21 cellular contexts compared by ENCODE assay signal in the genomic region with DNA sequence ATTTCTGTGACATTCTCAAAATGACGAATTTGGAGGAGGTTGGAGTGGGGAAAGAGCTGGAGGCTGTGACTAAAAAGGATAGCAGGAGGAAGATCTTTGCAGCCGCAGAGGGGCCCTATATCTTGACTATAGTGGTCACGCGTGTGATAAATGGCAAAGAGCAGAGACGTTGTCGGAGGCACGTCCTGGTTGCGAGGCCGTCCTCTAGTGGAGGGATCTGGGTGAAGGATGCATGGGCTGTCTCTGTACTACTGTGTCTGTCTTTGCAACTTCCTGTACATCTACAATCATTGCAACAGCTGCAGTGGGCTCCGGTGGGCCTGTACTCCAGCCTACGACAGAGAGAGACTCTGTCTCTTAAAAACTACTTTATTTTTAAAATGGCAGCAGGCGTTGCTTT.
A peak's percentile ranks its signal among the peaks of the same experiment; 100 is the strongest.
DNase-seq lines count a peak whose midpoint lies in the region; ATAC-seq and TF ChIP-seq lines count a peak whose summit lies in the region.
"Had no signal": no experiment of that assay in that cellular context is flagged by ENCODE, and none has a peak within 500 bp of the region (broad histone marks: within the 10 kb centered on the region; RNA-seq: fewer than 3 reads in every experiment).

No MANE protein-coding gene starts in this region.

- ATAC-seq in Right ventricle myocardium superior (ENCODE audit: poor library complexity), result no peak
- no peak for ATAC-seq in left cardiac atrium
- ATAC-seq in stimulated activated effector memory CD8-positive, alpha-beta T cell treated with anti-CD3 and anti-CD28 coated beads, Interleukin-12 subunit alpha, Interleukin-12 subunit beta, amount 100 ng/mL, for 72 hours, result peak; percentile 9
- ATAC-seq in HG03354 (IDR thresholded peaks at IDR 0.05; ENCODE audit: poor library complexity, severe bottlenecking, unreplicated experiment), result no peak
- ATAC-seq: CD8-positive, alpha-beta T cell; GM12878; HepG2 had no signal

- no peak overlapping the region for H3K4me3 ChIP-seq in Peyer's patch
- H3K4me3 ChIP-seq: A549, GM12878, GM23248 had no signal

- H3K4me3 Mint-ChIP-seq in chondrocyte (ENCODE audit: unreplicated experiment), result no peak overlapping the region
- H3K4me3 Mint-ChIP-seq in stimulated activated effector memory CD8-positive, alpha-beta T cell treated with anti-CD3 and anti-CD28 coated beads, Interleukin-12 subunit alpha, Interleukin-12 subunit beta, amount 100 ng/mL, for 72 hours, result no peak overlapping the region
- H3K4me3 Mint-ChIP-seq: CD8-positive, alpha-beta T cell; IgD-negative memory B cell had no signal

- H3K9me3 Mint-ChIP-seq in chondrocyte (ENCODE audit: low read depth), result peaks cover 3% of the 10 kb centered on the region
- no peaks in the 10 kb centered on the region for H3K9me3 Mint-ChIP-seq in stimulated activated effector memory CD8-positive, alpha-beta T cell treated with anti-CD3 and anti-CD28 coated beads, Interleukin-12 subunit alpha, Interleukin-12 subunit beta, amount 100 ng/mL, for 72 hours
- H3K9me3 Mint-ChIP-seq: CD8-positive, alpha-beta T cell had no signal

- no peaks in the 10 kb centered on the region for H3K9me3 ChIP-seq in Peyer's patch

- TF ChIP-seq CTCF in chondrocyte (IDR thresholded peaks at IDR 0.05), result no peak
- TF ChIP-seq CTCF in Peyer's patch (IDR thresholded peaks at IDR 0.05), result no peak

- H3K27ac Mint-ChIP-seq in chondrocyte (ENCODE audit: unreplicated experiment), result no peak overlapping the region
- no peak overlapping the region for H3K27ac Mint-ChIP-seq in stimulated activated effector memory CD8-positive, alpha-beta T cell treated with anti-CD3 and anti-CD28 coated beads, Interleukin-12 subunit alpha, Interleukin-12 subunit beta, amount 100 ng/mL, for 72 hours
- H3K27ac Mint-ChIP-seq: CD8-positive, alpha-beta T cell; IgD-negative memory B cell had no signal

- DNase-seq in Right ventricle myocardium superior (peak; percentile 12), left cardiac atrium (no peak), chondrocyte (ENCODE audit: low spot score) (peak; percentile 41), Peyer's patch (no peak)
- DNase-seq in stimulated activated effector memory CD8-positive, alpha-beta T cell treated with anti-CD3 and anti-CD28 coated beads, Interleukin-12 subunit alpha, Interleukin-12 subunit beta, amount 100 ng/mL, for 72 hours (ENCODE audit: low spot score in 2 of 2), result no peak
- no peak for DNase-seq in activated naive CD4-positive, alpha-beta T cell treated with anti-CD3 and anti-CD28 coated beads, Interleukin-2, amount 50 U/mL, for 16 hours
- DNase-seq: AML-193; Calu3; CD8-positive, alpha-beta T cell; DMS 273 treated with DMSO at 0.1 percent for 48 hours; DMS53; DND-41; EL; GM23248; HCEC 1CT had no signal

- intact Hi-C loops in Right ventricle myocardium superior (cut with DNase I) (no loop called here), left cardiac atrium (cut with DNase I) (no loop called here)

- no peaks in the 10 kb centered on the region for H3K4me1 ChIP-seq in Peyer's patch
- H3K4me1 ChIP-seq: A549 had no signal

- H3K27me3 ChIP-seq in Peyer's patch, result no peaks in the 10 kb centered on the region

- TF ChIP-seq POLR2A in Peyer's patch (IDR thresholded peaks at IDR 0.05), result no peak

- peaks cover 2% of the 10 kb centered on the region for H3K36me3 Mint-ChIP-seq in chondrocyte (ENCODE audit: low read depth)
- no peaks in the 10 kb centered on the region for H3K36me3 Mint-ChIP-seq in stimulated activated effector memory CD8-positive, alpha-beta T cell treated with anti-CD3 and anti-CD28 coated beads, Interleukin-12 subunit alpha, Interleukin-12 subunit beta, amount 100 ng/mL, for 72 hours
- H3K36me3 Mint-ChIP-seq: CD8-positive, alpha-beta T cell; IgD-negative memory B cell had no signal

- no peaks in the 10 kb centered on the region for H3K4me1 Mint-ChIP-seq in chondrocyte (ENCODE audit: low read depth)
- H3K4me1 Mint-ChIP-seq in stimulated activated effector memory CD8-positive, alpha-beta T cell treated with anti-CD3 and anti-CD28 coated beads, Interleukin-12 subunit alpha, Interleukin-12 subunit beta, amount 100 ng/mL, for 72 hours, result no peaks in the 10 kb centered on the region
- H3K4me1 Mint-ChIP-seq: IgD-negative memory B cell had no signal

- no peak overlapping the region for H3K27ac ChIP-seq in Peyer's patch
- H3K27ac ChIP-seq: 22Rv1, A549, GM23248 had no signal

- H3K36me3 ChIP-seq in Peyer's patch, result no peaks in the 10 kb centered on the region

- peaks cover 55% of the 10 kb centered on the region for H3K27me3 Mint-ChIP-seq in chondrocyte (ENCODE audit: low read depth)

Comparison
In these comparisons a context has a peak if more than half of its experiments do, and no peak if none do; other contexts are left out.
1. DNase-seq: peak in Right ventricle myocardium superior (single experiment) and chondrocyte (single experiment); none in left cardiac atrium (single experiment), stimulated activated effector memory CD8-positive, alpha-beta T cell treated with anti-CD3 and anti-CD28 coated beads, Interleukin-12 subunit alpha, Interleukin-12 subunit beta, amount 100 ng/mL, for 72 hours (0 of 2), Peyer's patch (0 of 3) and activated naive CD4-positive, alpha-beta T cell treated with anti-CD3 and anti-CD28 coated beads, Interleukin-2, amount 50 U/mL, for 16 hours (single experiment).